ENCODE assay signal across 26 cellular contexts in genomic region chr2:170201734-170202393, GRCh38. TPM values are rescaled to one million over a fixed set of nuclear protein-coding genes. Genes with fewer than 3 reads are reported as not detected.
A peak's percentile ranks its signal among the peaks of the same experiment; 100 is the strongest.
DNase-seq lines count a peak whose midpoint lies in the region; ATAC-seq, FAIRE-seq and TF ChIP-seq lines count a peak whose summit lies in the region.
"Had no signal": no experiment of that assay in that cellular context is flagged by ENCODE, and none has a peak within 500 bp of the region (broad histone marks: within the 10 kb centered on the region; RNA-seq: fewer than 3 reads in every experiment).

No MANE protein-coding gene starts in this region.

- no peak for TF ChIP-seq EP300 in GM12878 (IDR thresholded peaks at IDR 0.05; ENCODE audit: borderline replicate concordance in 1 of 2, control insufficient read depth in 1 of 2, low read depth in 2 of 2, low read length in 2 of 2)

- H3K27ac ChIP-seq in GM12878 (ENCODE audit: control insufficient read depth, insufficient read depth): no peak overlapping the region
- H3K27ac ChIP-seq: ascending aorta, cardiac muscle cell, gastroesophageal sphincter, hepatocyte, SJSA1 had no signal

- 22% methylated on average over 3 of the region's 3 CpGs for WGBS in GM12878 (ENCODE audit: insufficient coverage, insufficient replicate concordance, low lambda C conversion rate, missing lambda C conversion rate)

- CTCF ChIA-PET in GM12878 (lab: Yijun Ruan, JAX): interaction anchor here (1.2 to 1.3 kb wide), 2 partner anchors 11 to 23 kb away, joined by 3 read pairs; no protein-coding TSS in a partner anchor

- POLR2A ChIA-PET in GM12878 (lab: Charles Lee): interaction anchor here (0.5 kb wide), 1 partner anchor 487 kb away, joined by 4 read pairs; no protein-coding TSS in a partner anchor

- no peak for FAIRE-seq in GM12878 (lab: Jason Lieb, UNC)

- SMC1A ChIA-PET in GM12878 (lab: Charles Lee; ENCODE audit: uncharacterized antibody, unreplicated experiment): interaction anchor here (0.6 to 1.1 kb wide), 3 partner anchors 39 to 862 kb away, joined by 3 to 4 read pairs (median 3); no protein-coding TSS in a partner anchor

- intact Hi-C loops in GM12878 (cut with micrococcal nuclease; ENCODE audit: unreplicated experiment): no loop called here

- H3K4me3 ChIP-seq in GM12878: no peak overlapping the region
- H3K4me3 ChIP-seq: ascending aorta, cardiac muscle cell, gastroesophageal sphincter, hepatocyte, lung, SJSA1 had no signal

- peaks cover 15% of the 10 kb centered on the region for H3K4me1 ChIP-seq in GM12878 (ENCODE audit: control insufficient read depth, insufficient read depth, low read length)
- H3K4me1 ChIP-seq: ascending aorta, gastroesophageal sphincter, SJSA1 had no signal

- H3K9ac ChIP-seq in GM12878 (ENCODE audit: control insufficient read depth, insufficient read depth, low read length): no peak overlapping the region

- H2AFZ ChIP-seq in GM12878 (ENCODE audit: control insufficient read depth, low read depth, low read length): no peak overlapping the region
- H2AFZ ChIP-seq: hepatocyte had no signal

- no peak for TF ChIP-seq CTCF in GM12878 (IDR thresholded peaks at IDR 0.05 in 2 of 3, conservative IDR thresholded peaks at IDR 0.05 in 1 of 3; ENCODE audit: control insufficient read depth in 2 of 3, extremely low read depth in 1 of 3, insufficient read depth in 1 of 3, low read depth in 3 of 3, low read length in 3 of 3)

- H3K4me2 ChIP-seq in GM12878 (ENCODE audit: control insufficient read depth, insufficient read depth): peak overlapping the region; percentile 26
- H3K4me2 ChIP-seq: hepatocyte had no signal

- no peaks in the 10 kb centered on the region for H3K79me2 ChIP-seq in GM12878 (ENCODE audit: control insufficient read depth, insufficient read depth, low read length)
- H3K79me2 ChIP-seq: hepatocyte had no signal

- ATAC-seq in GM18867 (IDR thresholded peaks at IDR 0.05; ENCODE audit: unreplicated experiment) (peak; percentile 74), GM21576 (IDR thresholded peaks at IDR 0.05; ENCODE audit: unreplicated experiment) (peak; percentile 71), HG02870 (IDR thresholded peaks at IDR 0.05; ENCODE audit: unreplicated experiment) (peak; percentile 63), GM12878 (peak; percentile 54), GM18907 (IDR thresholded peaks at IDR 0.05; ENCODE audit: unreplicated experiment) (no peak)
- ATAC-seq: gastroesophageal sphincter had no signal

- no peak for TF ChIP-seq RAD21 in GM12878 (IDR thresholded peaks at IDR 0.05; ENCODE audit: insufficient read depth, low read depth, low read length)

- H4K20me1 ChIP-seq in GM12878 (ENCODE audit: control insufficient read depth, insufficient read depth): no peaks in the 10 kb centered on the region

- DNase-seq in GM12878 (ENCODE audit: low read depth, low spot score) (no peak), GM03348 (ENCODE audit: low spot score) (no peak), anterior cingulate cortex (lab: John Stamatoyannopoulos, UW) (no peak), T-helper 9 cell (no peak)
- DNase-seq: activated effector memory CD4-positive, alpha-beta T cell treated with Interleukin-2 at 50 U/mL for 16 hours; activated T-cell treated with anti-CD3 and anti-CD28 coated beads for 4 hours; COR-L47; GDM1; GOT3; NCI-H1105; NCI-H1930; NCI-H526 treated with DMSO at 0.1 percent for 48 hours; stimulated activated CD4-positive, alpha-beta T cell treated with anti-CD3 and anti-CD28 coated beads, Interleukin-15, amount 100 ng/mL, for 24 hours; stimulated activated naive CD4-positive, alpha-beta T cell treated with Interleukin-2 at 50 U/mL for 16 hours; T-helper 1 cell had no signal

- in situ Hi-C loops in GM12878 (cut with MboI): no loop called here

- no peaks in the 10 kb centered on the region for H3K27me3 ChIP-seq in GM12878 (replicated peaks in 1 of 2; ENCODE audit: control insufficient read depth in 2 of 2, insufficient read depth in 2 of 2, low read length in 1 of 2)
- H3K27me3 ChIP-seq: ascending aorta, cardiac muscle cell, gastroesophageal sphincter, hepatocyte, SJSA1 had no signal

- RAD21 ChIA-PET in GM12878 (lab: Charles Lee; ENCODE audit: unreplicated experiment): interaction anchor here (0.9 to 1.1 kb wide), 2 partner anchors 9 to 55 kb away, joined by 3 read pairs; no protein-coding TSS in a partner anchor

- TF ChIP-seq POLR2A in GM12878 (IDR thresholded peaks at IDR 0.05; ENCODE audit: low read depth, low read length): no peak

- BruUV-seq in GM12878 (replicated peaks; lab: Mats Ljungman, UMichigan): no TSS peak

- H3K36me3 ChIP-seq in GM12878 (ENCODE audit: control insufficient read depth in 2 of 2, insufficient read depth in 2 of 2, low read length in 1 of 2): no peaks in the 10 kb centered on the region
- H3K36me3 ChIP-seq: ascending aorta, cardiac muscle cell, gastroesophageal sphincter, SJSA1 had no signal

- H3K9me3 ChIP-seq in GM12878 (replicated peaks; ENCODE audit: control insufficient read depth, insufficient read depth, low read length): no peaks in the 10 kb centered on the region; the same call in 2 of the 3 replicates
- H3K9me3 ChIP-seq: ascending aorta, gastroesophageal sphincter, SJSA1 had no signal

TF ChIP-seq in GM12878, 131 proteins besides CTCF, POLR2A, EP300 and RAD21:
- TF ChIP-seq ZBED1 (IDR thresholded peaks at IDR 0.05; ENCODE audit: borderline replicate concordance): 0 out of 2 replicates have a peak, but pooled peaks have one; percentile 33
- TF ChIP-seq EED (IDR thresholded peaks at IDR 0.05; ENCODE audit: low read depth): peak; percentile 59; the same call in 1 of the 2 replicates
- TF ChIP-seq IRF4 (IDR thresholded peaks at IDR 0.05; ENCODE audit: low read depth, low read length): no peak
- no peak for TF ChIP-seq CBX3 (IDR thresholded peaks at IDR 0.05; ENCODE audit: borderline replicate concordance, low read depth)
- TF ChIP-seq RUNX3 (IDR thresholded peaks at IDR 0.05; ENCODE audit: low read length): peak; percentile 43
- TF ChIP-seq TCF3 (IDR thresholded peaks at IDR 0.05; ENCODE audit: borderline replicate concordance, insufficient read depth, low read depth, low read length): peak; percentile 78
- peak; percentile 62; the same call in 1 of the 2 replicates for TF ChIP-seq MEF2A (IDR thresholded peaks at IDR 0.05; ENCODE audit: insufficient read depth, low read depth, low read length)
- peak; percentile 38; the same call in 1 of the 2 replicates for TF ChIP-seq SPI1 (IDR thresholded peaks at IDR 0.05; ENCODE audit: borderline replicate concordance, insufficient read depth, low read depth, low read length)
- TF ChIP-seq NFIC (IDR thresholded peaks at IDR 0.05; ENCODE audit: low read depth, low read length): peak; percentile 68; the same call in 1 of the 2 replicates
TF ChIP-seq in GM12878: peak in this region for 7.

RNA-seq across cellular contexts. Expression of gene MYO3B, which starts 23.9 kb away (rescaled TPM):
- total RNA-seq in GM12878 (2013; cell fraction: nucleolus; rRNA removed): 98.1 and 104 TPM in 2 replicates
- 2.9 and 3.9 TPM in 2 replicates for total RNA-seq in GM12878 (2014; rRNA removed)
- total RNA-seq in GM12878 (2014; rRNA removed; fragmentation: Illumina TruSeq; extraction: Trizol): 2.8 and 2.9 TPM in 2 replicates
- 2.3 and 2.6 TPM in 2 replicates for total RNA-seq in GM12878 (2021)
- 1.3 TPM for polyA plus RNA-seq in GM12878 (2011; ENCODE audit: low read depth)
- 7.1 and 8.3 TPM in 2 replicates for polyA plus RNA-seq in GM12878 (2011; rRNA removed)
- 4.8 and 5.4 TPM in 2 replicates for polyA plus RNA-seq in GM12878 (2011; cell fraction: cytosol; rRNA removed)
- 6.1 and 6.6 TPM in 2 replicates for polyA plus RNA-seq in GM12878 (2011; cell fraction: nucleus; rRNA removed)
- 1.7 and 2.3 TPM in 2 replicates for polyA plus RNA-seq in GM12878 (2012)
- 2.1 and 2.4 TPM in 2 replicates for polyA plus RNA-seq in GM12878 (2014; fragmentation: Illumina TruSeq; extraction: Trizol)
- polyA plus RNA-seq in GM12878 (2014; fragmentation: Nextera tagmentation; extraction: Ambion mirVana): 1 to 10 TPM; 1.1 to 1.2 TPM
- polyA plus RNA-seq in GM12878 (2014; rRNA removed): 1.3 TPM in 2 replicates
- polyA plus RNA-seq in GM12878 (2016; fragmentation: Nextera tagmentation; extraction: Ambion mirVana): 1 to 10 TPM; 1.6 to 2.2 TPM
- 24.1 and 26.5 TPM in 2 replicates for polyA minus RNA-seq in GM12878 (2011; rRNA and poly(A)+ RNA removed)
- 2.4 and 4.1 TPM in 2 replicates for polyA minus RNA-seq in GM12878 (2011; cell fraction: cytosol; rRNA and poly(A)+ RNA removed)
- 30.9 and 46.5 TPM in 2 replicates for polyA minus RNA-seq in GM12878 (2011; cell fraction: nucleus; rRNA and poly(A)+ RNA removed)
- total RNA-seq: ascending aorta, cardiac muscle cell, gastroesophageal sphincter, SJSA1 had no signal
- polyA plus RNA-seq: BJ, cardiac muscle cell had no signal
